24 cellular contexts compared by ENCODE assay signal in the genomic region with DNA sequence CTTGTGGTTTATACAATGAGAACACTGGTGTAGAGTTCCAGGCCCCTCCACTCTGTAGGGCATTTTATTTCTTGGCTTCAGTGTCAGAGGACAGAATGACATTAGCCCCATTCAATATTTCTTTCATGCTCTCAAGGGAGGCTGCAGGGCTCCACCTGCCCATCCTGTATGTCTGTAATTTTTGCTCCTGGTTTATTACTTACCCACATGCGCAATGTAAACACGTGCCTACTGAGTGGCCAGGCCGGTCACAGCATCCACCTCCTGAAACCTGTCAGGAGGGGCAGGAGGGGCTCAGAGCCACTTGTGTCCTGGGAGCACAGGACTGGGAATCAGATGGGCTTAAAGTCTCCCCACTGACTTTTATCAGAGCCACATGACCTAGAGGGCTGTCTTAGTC.
DNase-seq lines count a peak whose midpoint lies in the region; ATAC-seq, FAIRE-seq and TF ChIP-seq lines count a peak whose summit lies in the region.
"Had no signal": no experiment of that assay in that cellular context is flagged by ENCODE, and none has a peak within 500 bp of the region (broad histone marks: within the 10 kb centered on the region; RNA-seq: fewer than 3 reads in every experiment).

No MANE protein-coding gene starts in this region.

- intact Hi-C loops in activated CD8-positive, alpha-beta T cell treated with anti-CD3 and anti-CD28 coated beads for 36 hours (cut with micrococcal nuclease) = no loop called here

- no peak overlapping the region for H3K4me3 ChIP-seq in H1 (ENCODE audit: extremely low read depth in 1 of 4, insufficient read depth in 2 of 4, low read depth in 3 of 4, low read length in 4 of 4)
- H3K4me3 ChIP-seq: gastroesophageal sphincter, PC-9, skin epidermis had no signal

- no peak overlapping the region for H2BK15ac ChIP-seq in H1 (ENCODE audit: low read length)

- no peak overlapping the region for H3K14ac ChIP-seq in H1 (ENCODE audit: insufficient read length)

- no peak overlapping the region for H2AK5ac ChIP-seq in H1 (ENCODE audit: low read depth, low read length)

- no peaks in the 10 kb centered on the region for H3K9me3 Mint-ChIP-seq in activated CD8-positive, alpha-beta T cell treated with anti-CD3 and anti-CD28 coated beads for 36 hours
- no peaks in the 10 kb centered on the region for H3K9me3 Mint-ChIP-seq in activated T-cell treated with anti-CD3 and anti-CD28 coated beads, Interleukin-2, amount 50 U/mL, for 72 hours
- H3K9me3 Mint-ChIP-seq: activated CD4-positive, alpha-beta memory T cell treated with anti-CD3 and anti-CD28 coated beads for 36 hours; activated naive CD4-positive, alpha-beta T cell treated with anti-CD3 and anti-CD28 coated beads, Interleukin-2, amount 10 ng/mL, durations not matched to agents 7 days and 5 days; mesothelial cell of epicardium had no signal

- peak overlapping the region; percentile 93 for H2BK120ac ChIP-seq in H1 (replicated peaks; ENCODE audit: low read depth, low read length)

- POLR2A ChIA-PET in H1 (lab: Charles Lee; ENCODE audit: partially characterized antibody) = interaction anchor here (1.3 to 2.3 kb wide), 3 partner anchors 10 to 83 kb away, joined by 4 to 9 read pairs (median 9); a partner anchor contains a TSS
- POLR2A ChIA-PET in activated CD8-positive, alpha-beta T cell treated with anti-CD3 and anti-CD28 coated beads for 36 hours (lab: Charles Lee) = no interaction called here

- no peaks in the 10 kb centered on the region for H3K9me3 ChIP-seq in H1 (ENCODE audit: insufficient read depth in 2 of 2, low read depth in 1 of 2, low read length in 1 of 2)
- H3K9me3 ChIP-seq: gastroesophageal sphincter had no signal

- peaks cover 19% of the 10 kb centered on the region for H3K4me1 Mint-ChIP-seq in activated CD8-positive, alpha-beta T cell treated with anti-CD3 and anti-CD28 coated beads for 36 hours (ENCODE audit: low read depth)
- H3K4me1 Mint-ChIP-seq in activated T-cell treated with anti-CD3 and anti-CD28 coated beads, Interleukin-2, amount 50 U/mL, for 72 hours (ENCODE audit: low read depth) = peaks cover 19% of the 10 kb centered on the region

- H4K5ac ChIP-seq in H1 (ENCODE audit: insufficient read length, low read depth, low read length) = no peak overlapping the region

- no peaks in the 10 kb centered on the region for H3K79me1 ChIP-seq in H1 (ENCODE audit: low read depth, low read length)

- no peaks in the 10 kb centered on the region for H4K20me1 ChIP-seq in H1 (replicated peaks in 1 of 2; ENCODE audit: control insufficient read depth in 1 of 2, insufficient read depth in 2 of 2, low read length in 2 of 2)

- H3K4me3 Mint-ChIP-seq in activated CD8-positive, alpha-beta T cell treated with anti-CD3 and anti-CD28 coated beads for 36 hours = no peak overlapping the region
- no peak overlapping the region for H3K4me3 Mint-ChIP-seq in activated T-cell treated with anti-CD3 and anti-CD28 coated beads, Interleukin-2, amount 50 U/mL, for 72 hours
- H3K4me3 Mint-ChIP-seq: activated CD4-positive, alpha-beta memory T cell treated with anti-CD3 and anti-CD28 coated beads for 36 hours; activated naive CD4-positive, alpha-beta T cell treated with anti-CD3 and anti-CD28 coated beads, Interleukin-2, amount 10 ng/mL, durations not matched to agents 7 days and 5 days; mesothelial cell of epicardium; WTC11 had no signal

- H2BK20ac ChIP-seq in H1 (ENCODE audit: low read length) = peak overlapping the region; percentile 77

- H4K91ac ChIP-seq in H1 (replicated peaks; ENCODE audit: insufficient read length, low read length) = peak overlapping the region; percentile 98

- no peak overlapping the region for H3K27ac ChIP-seq in H1 (ENCODE audit: low read depth, low read length)
- H3K27ac ChIP-seq: gastroesophageal sphincter, PC-9 had no signal

- H3K27ac Mint-ChIP-seq in activated CD8-positive, alpha-beta T cell treated with anti-CD3 and anti-CD28 coated beads for 36 hours = no peak overlapping the region
- no peak overlapping the region for H3K27ac Mint-ChIP-seq in activated T-cell treated with anti-CD3 and anti-CD28 coated beads, Interleukin-2, amount 50 U/mL, for 72 hours
- H3K27ac Mint-ChIP-seq: activated CD4-positive, alpha-beta memory T cell treated with anti-CD3 and anti-CD28 coated beads for 36 hours; activated naive CD4-positive, alpha-beta T cell treated with anti-CD3 and anti-CD28 coated beads, Interleukin-2, amount 10 ng/mL, durations not matched to agents 7 days and 5 days; mesothelial cell of epicardium; WTC11 had no signal

- no peak overlapping the region for H3K9ac ChIP-seq in H1 (replicated peaks in 1 of 4; ENCODE audit: extremely low read depth in 1 of 4, low read depth in 3 of 4, low read length in 3 of 4)

- H3K4ac ChIP-seq in H1 (replicated peaks; ENCODE audit: insufficient read length, low read depth, low read length) = peak overlapping the region; percentile 44

- no peaks in the 10 kb centered on the region for H3K79me2 ChIP-seq in H1 (ENCODE audit: control insufficient read depth in 1 of 2, insufficient read depth in 2 of 2, low read length in 2 of 2)

- peak overlapping the region; percentile 62; the same call in 1 of the 2 replicates for H2BK12ac ChIP-seq in H1 (ENCODE audit: low read depth, low read length)

- FAIRE-seq in H1 (lab: Jason Lieb, UNC) = no peak
- FAIRE-seq: H54, urothelium cell line had no signal

- H3K23me2 ChIP-seq in H1 (ENCODE audit: low read depth, low read length) = no peaks in the 10 kb centered on the region

- no peaks in the 10 kb centered on the region for H3K27me3 Mint-ChIP-seq in activated CD8-positive, alpha-beta T cell treated with anti-CD3 and anti-CD28 coated beads for 36 hours
- H3K27me3 Mint-ChIP-seq in activated T-cell treated with anti-CD3 and anti-CD28 coated beads, Interleukin-2, amount 50 U/mL, for 72 hours (ENCODE audit: low read depth) = no peaks in the 10 kb centered on the region
- H3K27me3 Mint-ChIP-seq: activated CD4-positive, alpha-beta memory T cell treated with anti-CD3 and anti-CD28 coated beads for 36 hours had no signal

- CTCF ChIA-PET in H1 (lab: Charles Lee; ENCODE audit: partially characterized antibody) = interaction anchor here (1.1 to 3.0 kb wide), 4 partner anchors 8 to 84 kb away, joined by 3 to 9 read pairs (median 5); no protein-coding TSS in a partner anchor
- CTCF ChIA-PET in activated CD8-positive, alpha-beta T cell treated with anti-CD3 and anti-CD28 coated beads for 36 hours (lab: Charles Lee) = interaction anchor here (0.8 kb wide), 1 partner anchor 84 kb away, joined by 3 read pairs; no protein-coding TSS in a partner anchor

- no peak overlapping the region for H3K23ac ChIP-seq in H1 (ENCODE audit: insufficient read length)

- peak overlapping the region; percentile 52 for H3K18ac ChIP-seq in H1 (ENCODE audit: extremely low read depth, low read length)

- no peaks in the 10 kb centered on the region for H3K27me3 ChIP-seq in H1 (replicated peaks in 1 of 4; ENCODE audit: control insufficient read depth in 3 of 4, extremely low read depth in 1 of 4, insufficient read depth in 3 of 4, low read length in 3 of 4)
- H3K27me3 ChIP-seq: gastroesophageal sphincter had no signal

- no peak for TF ChIP-seq EP300 in H1 (IDR thresholded peaks at IDR 0.05; ENCODE audit: borderline replicate concordance in 1 of 2, low read depth in 2 of 2, low read length in 2 of 2)

- no peak for TF ChIP-seq RAD21 in H1 (IDR thresholded peaks at IDR 0.05 in 1 of 2, conservative IDR thresholded peaks at IDR 0.05 in 1 of 2; ENCODE audit: low read depth in 2 of 2, low read length in 2 of 2)

- no peak overlapping the region for H3K4me2 ChIP-seq in H1 (ENCODE audit: insufficient read depth in 1 of 2, low read depth in 2 of 2, low read length in 2 of 2)
- H3K4me2 ChIP-seq: PC-9 had no signal

- H3K4me1 ChIP-seq in H1 (replicated peaks in 1 of 4; ENCODE audit: control insufficient read depth in 3 of 4, insufficient read depth in 4 of 4, low read length in 3 of 4) = peaks cover 0 to 11% (median 6%) of the 10 kb centered on the region in 4 experiments; a peak in 5 of 7 replicates
- H3K4me1 ChIP-seq: gastroesophageal sphincter had no signal

- no peak for TF ChIP-seq POLR2A in H1 (IDR thresholded peaks at IDR 0.05; ENCODE audit: control extremely low read depth in 1 of 2, low read depth in 2 of 2, low read length in 2 of 2)

- no peak overlapping the region for H3K56ac ChIP-seq in H1 (replicated peaks; ENCODE audit: insufficient read length, low read depth, low read length)

- peak overlapping the region; percentile 94; the same call in 1 of the 2 replicates for H2BK5ac ChIP-seq in H1 (ENCODE audit: low read depth, low read length)

- no peak overlapping the region for H4K8ac ChIP-seq in H1 (ENCODE audit: extremely low read depth, insufficient read depth, low read length)

- TF ChIP-seq CTCF in H1 (IDR thresholded peaks at IDR 0.05; ENCODE audit: control extremely low read depth in 1 of 3, insufficient read depth in 1 of 3, low read depth in 1 of 3, low read length in 3 of 3) = no peak
- no peak for TF ChIP-seq CTCF in activated CD8-positive, alpha-beta T cell treated with anti-CD3 and anti-CD28 coated beads for 36 hours (IDR thresholded peaks at IDR 0.05)

- no peaks in the 10 kb centered on the region for H3K36me3 Mint-ChIP-seq in activated CD8-positive, alpha-beta T cell treated with anti-CD3 and anti-CD28 coated beads for 36 hours (ENCODE audit: low read depth)
- H3K36me3 Mint-ChIP-seq in activated T-cell treated with anti-CD3 and anti-CD28 coated beads, Interleukin-2, amount 50 U/mL, for 72 hours (ENCODE audit: insufficient read depth in 2 of 2) = no peaks in the 10 kb centered on the region
- H3K36me3 Mint-ChIP-seq: activated CD4-positive, alpha-beta memory T cell treated with anti-CD3 and anti-CD28 coated beads for 36 hours; activated naive CD4-positive, alpha-beta T cell treated with anti-CD3 and anti-CD28 coated beads, Interleukin-2, amount 10 ng/mL, durations not matched to agents 7 days and 5 days; mesothelial cell of epicardium had no signal

- H3K36me3 ChIP-seq in H1 (ENCODE audit: control insufficient read depth in 2 of 4, insufficient read depth in 4 of 4, low read length in 3 of 4) = no peaks in the 10 kb centered on the region
- H3K36me3 ChIP-seq: gastroesophageal sphincter had no signal

- 92% methylated on average over 3 of the region's 3 CpGs; no CpG with 5 or more reads in 1 of the 2 experiments for WGBS in H1 (ENCODE audit: extremely low coverage in 1 of 2, insufficient coverage in 1 of 2, insufficient read length in 1 of 2, insufficient replicate concordance in 2 of 2, low coverage in 1 of 2, low lambda C conversion rate in 2 of 2, missing lambda C conversion rate in 1 of 2), 2 experiments

- no peak for ATAC-seq in activated CD8-positive, alpha-beta T cell treated with anti-CD3 and anti-CD28 coated beads for 36 hours
- no peak for ATAC-seq in GM21723 (IDR thresholded peaks at IDR 0.05; ENCODE audit: unreplicated experiment)
- no peak for ATAC-seq in activated T-cell treated with anti-CD3 and anti-CD28 coated beads, Interleukin-2, amount 50 U/mL, for 72 hours (replicated peaks in 1 of 2)
- ATAC-seq: gastroesophageal sphincter had no signal

- no peak overlapping the region for H2AFZ ChIP-seq in H1 (ENCODE audit: low read length)
- H2AFZ ChIP-seq: PC-9 had no signal

- DNase-seq in COLO668 (lab: John Stamatoyannopoulos, UW; ENCODE audit: unreplicated experiment) (peak; percentile 71), NCI-H1417 (lab: John Stamatoyannopoulos, UW) (peak; percentile 63 to 92 (median 68)), NCI-H510A treated with DMSO at 0.1 percent for 48 hours (lab: John Stamatoyannopoulos, UW) (peak; percentile 84), H1 (ENCODE audit: low read depth in 1 of 2, low spot score in 2 of 2) (no peak), GM03348 (ENCODE audit: low spot score) (no peak)
- DNase-seq in activated CD8-positive, alpha-beta T cell treated with anti-CD3 and anti-CD28 coated beads for 36 hours = no peak
- no peak for DNase-seq in activated T-cell treated with anti-CD3 and anti-CD28 coated beads, Interleukin-2, amount 50 U/mL, for 72 hours
- DNase-seq: activated CD4-positive, alpha-beta memory T cell treated with anti-CD3 and anti-CD28 coated beads for 36 hours; activated naive CD4-positive, alpha-beta T cell treated with anti-CD3 and anti-CD28 coated beads, Interleukin-2, amount 10 ng/mL, durations not matched to agents 7 days and 5 days; activated T-cell treated with anti-CD3 and anti-CD28 coated beads, Interleukin-2, amount 50 U/mL, for 1 hour; aorta; cerebellar nuclear complex; effector CD8-positive, alpha-beta T cell; Karpas-422; PC-9; stimulated activated CD4-positive, alpha-beta T cell treated with anti-CD3 and anti-CD28 coated beads, Interleukin-4, amount 100 ng/mL, for 4 hours; T-helper 2 cell had no signal

Comparison
In these comparisons a context has a peak if more than half of its experiments do, and no peak if none do; other contexts are left out.
1. DNase-seq: peak in COLO668 (single experiment), NCI-H1417 (3 of 3) and NCI-H510A treated with DMSO at 0.1 percent for 48 hours (single experiment); none in H1 (0 of 2), activated CD8-positive, alpha-beta T cell treated with anti-CD3 and anti-CD28 coated beads for 36 hours (single experiment), GM03348 (single experiment) and activated T-cell treated with anti-CD3 and anti-CD28 coated beads, Interleukin-2, amount 50 U/mL, for 72 hours (0 of 2).